22 cellular contexts compared by ENCODE assay signal in genomic region chrX:85112270-85112669, GRCh38.
DNase-seq lines count a peak whose midpoint lies in the region; ATAC-seq, FAIRE-seq and TF ChIP-seq lines count a peak whose summit lies in the region.
"Had no signal": no experiment of that assay in that cellular context is flagged by ENCODE, and none has a peak within 500 bp of the region (broad histone marks: within the 10 kb centered on the region; RNA-seq: fewer than 3 reads in every experiment).

No MANE protein-coding gene starts in this region.

- ATAC-seq in mucosa of descending colon (peak; percentile 93), HG03460 (IDR thresholded peaks at IDR 0.05; ENCODE audit: unreplicated experiment) (no peak)
- ATAC-seq: HCT116, PC-3 had no signal

- no peaks in the 10 kb centered on the region for H3K79me2 ChIP-seq in astrocyte (ENCODE audit: insufficient read depth, low read length)

- no peaks in the 10 kb centered on the region for H3K36me3 Mint-ChIP-seq in astrocyte (ENCODE audit: low read depth, unreplicated experiment)
- H3K36me3 Mint-ChIP-seq: CD4-positive, alpha-beta memory T cell had no signal

- H3K27ac ChIP-seq in HL-60 (replicated peaks) (no peak overlapping the region), astrocyte (ENCODE audit: low read depth, low read length) (no peak overlapping the region)
- H3K27ac ChIP-seq: KMS-11, RWPE1 had no signal

- intact Hi-C loops in mucosa of descending colon (cut with DNase I, micrococcal nuclease) = loop anchor here (10.0 kb wide), 1 partner anchor 433 kb away; no protein-coding TSS in a partner anchor

- peak; percentile 32 to 41 for DNase-seq in HL-60 (ENCODE audit: low read depth in 1 of 2, low spot score in 1 of 2)
- peak; percentile 55 for DNase-seq in KBM-7
- no peak for DNase-seq in astrocyte (ENCODE audit: low read depth)
- peak; percentile 55 to 76 (median 62) for DNase-seq in mucosa of descending colon
- no peak for DNase-seq in hippocampal formation (lab: John Stamatoyannopoulos, UW)
- no peak for DNase-seq in DMS153 (lab: John Stamatoyannopoulos, UW)
- DNase-seq: C1 segment of cervical spinal cord; CD4-positive, alpha-beta memory T cell; COR-L47; DND-41; MM.1S; NCI-H2029; NCI-H446 treated with DMSO at 0.1 percent for 48 hours; NCI-H526; PC-3; SHP77 treated with DMSO at 0.1 percent for 48 hours had no signal

- H3K4me1 ChIP-seq in astrocyte (ENCODE audit: insufficient read depth, low read length) (no peaks in the 10 kb centered on the region), mucosa of descending colon (ENCODE audit: low read depth) (no peaks in the 10 kb centered on the region)

- H3K36me3 ChIP-seq in astrocyte (ENCODE audit: insufficient read depth, low read length) (no peaks in the 10 kb centered on the region), mucosa of descending colon (ENCODE audit: low read depth) (no peaks in the 10 kb centered on the region)

- no peak for TF ChIP-seq CTCF in HL-60 (IDR thresholded peaks at IDR 0.05; ENCODE audit: insufficient read depth, low read length)
- TF ChIP-seq CTCF in astrocyte (IDR thresholded peaks at IDR 0.05; ENCODE audit: insufficient read depth, low read depth, low read length) = no peak
- no peak for TF ChIP-seq CTCF in mucosa of descending colon (IDR thresholded peaks at IDR 0.05)

- H3K4me3 Mint-ChIP-seq in astrocyte (ENCODE audit: unreplicated experiment) = no peak overlapping the region
- H3K4me3 Mint-ChIP-seq: CD4-positive, alpha-beta memory T cell; T-helper 1 cell treated with Interleukin-12 subunit alpha and Interleukin-12 subunit beta and Interleukin-4 antibody, amounts not matched to agents 30 μg/mL and 1 μg/mL, for 36 hours had no signal

- H3K9me3 Mint-ChIP-seq in astrocyte (ENCODE audit: unreplicated experiment) = peaks cover 2% of the 10 kb centered on the region
- H3K9me3 Mint-ChIP-seq: CD4-positive, alpha-beta memory T cell; T-helper 1 cell treated with Interleukin-12 subunit alpha and Interleukin-12 subunit beta and Interleukin-4 antibody, amounts not matched to agents 30 μg/mL and 1 μg/mL, for 36 hours had no signal

- peak; percentile 39 for FAIRE-seq in astrocyte (lab: Jason Lieb, UNC)
- FAIRE-seq: HTR-8/SVneo had no signal

- H3K9me3 ChIP-seq in astrocyte (ENCODE audit: insufficient read depth, low read depth, low read length) (no peaks in the 10 kb centered on the region), mucosa of descending colon (no peaks in the 10 kb centered on the region)

- H3K4me3 ChIP-seq in HL-60 (replicated peaks; ENCODE audit: insufficient read depth, low read length) (no peak overlapping the region), astrocyte (ENCODE audit: insufficient read depth, low read depth, low read length) (no peak overlapping the region), mucosa of descending colon (no peak overlapping the region)

- H3K27me3 Mint-ChIP-seq in astrocyte (ENCODE audit: low read depth, unreplicated experiment) = no peaks in the 10 kb centered on the region

- H3K27ac Mint-ChIP-seq in astrocyte (ENCODE audit: unreplicated experiment) = no peak overlapping the region
- H3K27ac Mint-ChIP-seq: T-helper 1 cell treated with Interleukin-12 subunit alpha and Interleukin-12 subunit beta and Interleukin-4 antibody, amounts not matched to agents 30 μg/mL and 1 μg/mL, for 36 hours had no signal

- no peaks in the 10 kb centered on the region for H3K27me3 ChIP-seq in HL-60 (ENCODE audit: insufficient read depth, poor library complexity, severe bottlenecking)
- H3K27me3 ChIP-seq in astrocyte (ENCODE audit: insufficient read depth, low read length) = no peaks in the 10 kb centered on the region

- no peak overlapping the region for H3K4me2 ChIP-seq in astrocyte (ENCODE audit: low read length)
- H3K4me2 ChIP-seq: KMS-11 had no signal

- no peaks in the 10 kb centered on the region for H3K4me1 Mint-ChIP-seq in astrocyte (ENCODE audit: low read depth, unreplicated experiment)
- H3K4me1 Mint-ChIP-seq: CD4-positive, alpha-beta memory T cell had no signal

- H4K20me1 ChIP-seq in astrocyte (ENCODE audit: insufficient read depth, low read length) = no peaks in the 10 kb centered on the region

- no peak overlapping the region for H2AFZ ChIP-seq in astrocyte (ENCODE audit: low read depth, low read length)

- H3K9ac ChIP-seq in astrocyte (ENCODE audit: low read length) = no peak overlapping the region
- H3K9ac ChIP-seq: KMS-11 had no signal

- in situ Hi-C loops in KBM-7 (cut with MboI; ENCODE audit: low pct_unique_long_range_greater_than_20kb, low sequenced_read_pairs) = no loop called here

Comparison
In these comparisons a context has a peak if more than half of its experiments do, and no peak if none do; other contexts are left out.
1. DNase-seq: peak in HL-60 (2 of 2), KBM-7 (single experiment) and mucosa of descending colon (3 of 3); none in astrocyte (single experiment), hippocampal formation (0 of 2) and DMS153 (single experiment).